Comparison of ENCODE assay signal across 1 cellular context in the genomic region with DNA sequence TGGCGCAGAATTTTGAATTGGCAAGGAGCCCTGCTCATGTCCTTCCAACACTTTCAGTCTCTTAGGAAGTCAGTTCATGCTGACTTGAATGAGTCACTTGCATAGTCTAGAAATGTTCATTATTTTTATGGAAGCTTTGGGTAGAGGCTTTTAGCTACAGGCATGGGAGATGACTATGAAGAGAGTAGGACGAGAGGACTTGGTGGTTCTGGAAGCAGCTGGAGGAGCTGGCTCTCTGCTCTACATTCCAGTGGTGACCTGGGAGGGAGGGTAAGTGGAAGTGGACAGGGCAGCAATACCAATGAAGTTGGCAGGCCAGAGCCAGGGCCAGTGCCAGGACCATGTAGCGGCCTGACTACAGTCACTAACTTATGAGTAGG.
TF ChIP-seq lines count a peak whose summit lies in the region.

No MANE protein-coding gene starts in this region.

TF ChIP-seq in HepG2, 621 proteins besides CTCF, POLR2A, EP300 and RAD21:
- TF ChIP-seq PRPF4 (IDR thresholded peaks at IDR 0.05; ENCODE audit: low read depth, low read length, poor library complexity, severe bottlenecking) = no peak
- TF ChIP-seq POLR2G (IDR thresholded peaks at IDR 0.05; ENCODE audit: low read depth, low read length) = peak; percentile 44; the same call in 1 of the 2 replicates
